ENCODE assay signal across 15 cellular contexts in the genomic region with DNA sequence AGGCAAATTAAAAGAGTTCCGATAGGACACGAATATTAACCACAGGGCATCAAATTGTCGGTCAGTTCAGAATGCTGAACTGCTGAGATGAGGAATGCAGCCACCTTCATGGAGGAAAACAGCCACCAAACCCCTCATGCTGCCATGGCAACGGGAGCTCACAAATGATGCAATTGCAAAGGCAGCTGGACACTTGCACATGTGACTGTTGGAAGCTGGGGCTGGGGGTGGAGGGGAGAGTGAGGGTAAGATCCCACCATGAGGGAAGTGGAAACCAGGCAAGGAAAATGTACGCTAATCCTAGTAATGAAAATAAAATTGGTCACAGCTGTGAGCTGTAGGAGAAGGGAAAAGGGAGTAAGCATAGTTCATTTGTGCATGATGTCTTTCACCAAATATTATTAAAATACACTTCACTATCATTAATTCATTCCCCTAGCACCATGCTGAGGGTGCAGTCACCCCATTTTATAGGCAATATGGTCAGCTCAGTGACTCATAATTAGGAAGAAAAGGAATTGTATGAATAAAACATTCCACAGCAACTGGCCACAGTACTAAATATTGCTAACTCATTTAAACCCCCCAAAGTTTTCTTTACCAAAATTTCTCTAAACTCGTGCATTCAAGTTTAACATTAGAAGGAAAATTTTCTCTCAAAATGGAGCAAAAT. TPM values are rescaled to one million over a fixed set of nuclear protein-coding genes. Genes with fewer than 3 reads are reported as not detected.
DNase-seq lines count a peak whose midpoint lies in the region; ATAC-seq and TF ChIP-seq lines count a peak whose summit lies in the region.
"Had no signal": no experiment of that assay in that cellular context is flagged by ENCODE, and none has a peak within 500 bp of the region (broad histone marks: within the 10 kb centered on the region; RNA-seq: fewer than 3 reads in every experiment).

No MANE protein-coding gene starts in this region.

- no peak overlapping the region for H3K27ac ChIP-seq in body of pancreas
- H3K27ac ChIP-seq: left lung had no signal

- H3K27ac Mint-ChIP-seq in brain (peak overlapping the region; percentile 60 to 98 (median 86)), mesothelial cell of epicardium (peak overlapping the region; percentile 93)
- no peak overlapping the region for H3K27ac Mint-ChIP-seq in activated naive CD4-positive, alpha-beta T cell treated with anti-CD3 and anti-CD28 coated beads, Interleukin-2, amount 10 ng/mL, durations not matched to agents 7 days and 5 days
- H3K27ac Mint-ChIP-seq: activated CD4-positive, alpha-beta T cell treated with anti-CD3 and anti-CD28 coated beads, Interleukin-2, amount 10 ng/mL, durations not matched to agents 24 days and 14 days; activated naive CD8-positive, alpha-beta T cell treated with anti-CD3 and anti-CD28 coated beads for 36 hours; stimulated activated effector memory CD8-positive, alpha-beta T cell treated with anti-CD3 and anti-CD28 coated beads, Interleukin-12 subunit alpha, Interleukin-12 subunit beta, amount 100 ng/mL, for 72 hours had no signal

- H3K9me3 ChIP-seq in body of pancreas: no peaks in the 10 kb centered on the region
- H3K9me3 ChIP-seq: left lung had no signal

- peaks cover 33% of the 10 kb centered on the region for H3K4me1 Mint-ChIP-seq in brain
- peaks cover 15% of the 10 kb centered on the region for H3K4me1 Mint-ChIP-seq in mesothelial cell of epicardium
- H3K4me1 Mint-ChIP-seq in activated naive CD4-positive, alpha-beta T cell treated with anti-CD3 and anti-CD28 coated beads, Interleukin-2, amount 10 ng/mL, durations not matched to agents 7 days and 5 days: no peaks in the 10 kb centered on the region
- H3K4me1 Mint-ChIP-seq: activated CD4-positive, alpha-beta T cell treated with anti-CD3 and anti-CD28 coated beads, Interleukin-2, amount 10 ng/mL, durations not matched to agents 24 days and 14 days; activated naive CD8-positive, alpha-beta T cell treated with anti-CD3 and anti-CD28 coated beads for 36 hours; stimulated activated effector memory CD8-positive, alpha-beta T cell treated with anti-CD3 and anti-CD28 coated beads, Interleukin-12 subunit alpha, Interleukin-12 subunit beta, amount 100 ng/mL, for 72 hours had no signal

- 44 to 51% methylated on average over 6 of the region's 6 CpGs for whole genome bisulfite sequencing in body of pancreas, 2 donors

- H3K36me3 Mint-ChIP-seq in brain: no peaks in the 10 kb centered on the region
- H3K36me3 Mint-ChIP-seq in mesothelial cell of epicardium: no peaks in the 10 kb centered on the region
- no peaks in the 10 kb centered on the region for H3K36me3 Mint-ChIP-seq in activated naive CD4-positive, alpha-beta T cell treated with anti-CD3 and anti-CD28 coated beads, Interleukin-2, amount 10 ng/mL, durations not matched to agents 7 days and 5 days
- H3K36me3 Mint-ChIP-seq: activated naive CD8-positive, alpha-beta T cell treated with anti-CD3 and anti-CD28 coated beads for 36 hours; stimulated activated effector memory CD8-positive, alpha-beta T cell treated with anti-CD3 and anti-CD28 coated beads, Interleukin-12 subunit alpha, Interleukin-12 subunit beta, amount 100 ng/mL, for 72 hours had no signal

- ATAC-seq in GM18517 (IDR thresholded peaks at IDR 0.05; ENCODE audit: unreplicated experiment) (no peak), body of pancreas (no peak)
- ATAC-seq: left lung; stimulated activated effector memory CD8-positive, alpha-beta T cell treated with anti-CD3 and anti-CD28 coated beads, Interleukin-12 subunit alpha, Interleukin-12 subunit beta, amount 100 ng/mL, for 72 hours had no signal

- intact Hi-C loops in body of pancreas (cut with DNase I): no loop called here

- no peaks in the 10 kb centered on the region for H3K4me1 ChIP-seq in body of pancreas
- H3K4me1 ChIP-seq: left lung had no signal

- TF ChIP-seq CTCF in NB4 (IDR thresholded peaks at IDR 0.05; ENCODE audit: low read depth, low read length) (no peak), brain (conservative IDR thresholded peaks at IDR 0.05) (no peak), mesothelial cell of epicardium (IDR thresholded peaks at IDR 0.05; ENCODE audit: unreplicated experiment) (no peak), body of pancreas (IDR thresholded peaks at IDR 0.05) (no peak)

- CTCF ChIA-PET in activated naive CD4-positive, alpha-beta T cell treated with anti-CD3 and anti-CD28 coated beads, Interleukin-2, amount 10 ng/mL, durations not matched to agents 7 days and 5 days (lab: Charles Lee): no interaction called here

- TF ChIP-seq POLR2A in NB4 (IDR thresholded peaks at IDR 0.05; ENCODE audit: extremely low read depth, insufficient read length): no peak
- TF ChIP-seq POLR2A in body of pancreas (IDR thresholded peaks at IDR 0.05): no peak

- H3K4me3 ChIP-seq in NB4 (ENCODE audit: low read depth, low read length) (no peak overlapping the region), body of pancreas (no peak overlapping the region)
- H3K4me3 ChIP-seq: left lung, skin epidermis had no signal

- H3K9me3 Mint-ChIP-seq in brain (peaks cover 0 to 3% (median 0%) of the 10 kb centered on the region in 5 experiments), mesothelial cell of epicardium (no peaks in the 10 kb centered on the region)
- H3K9me3 Mint-ChIP-seq in activated naive CD4-positive, alpha-beta T cell treated with anti-CD3 and anti-CD28 coated beads, Interleukin-2, amount 10 ng/mL, durations not matched to agents 7 days and 5 days: no peaks in the 10 kb centered on the region
- H3K9me3 Mint-ChIP-seq: activated CD4-positive, alpha-beta T cell treated with anti-CD3 and anti-CD28 coated beads, Interleukin-2, amount 10 ng/mL, durations not matched to agents 24 days and 14 days; activated naive CD8-positive, alpha-beta T cell treated with anti-CD3 and anti-CD28 coated beads for 36 hours; stimulated activated effector memory CD8-positive, alpha-beta T cell treated with anti-CD3 and anti-CD28 coated beads, Interleukin-12 subunit alpha, Interleukin-12 subunit beta, amount 100 ng/mL, for 72 hours had no signal

- no peaks in the 10 kb centered on the region for H3K36me3 ChIP-seq in body of pancreas (replicated peaks in 1 of 2; ENCODE audit: insufficient read depth in 1 of 2, low read depth in 2 of 2)
- H3K36me3 ChIP-seq: left lung had no signal

- H3K27me3 ChIP-seq in body of pancreas: no peaks in the 10 kb centered on the region
- H3K27me3 ChIP-seq: left lung had no signal

- H3K4me3 Mint-ChIP-seq in brain (peak overlapping the region in 2 of 5 experiments; percentile 53 to 60), mesothelial cell of epicardium (no peak overlapping the region)
- H3K4me3 Mint-ChIP-seq in activated naive CD4-positive, alpha-beta T cell treated with anti-CD3 and anti-CD28 coated beads, Interleukin-2, amount 10 ng/mL, durations not matched to agents 7 days and 5 days: no peak overlapping the region
- H3K4me3 Mint-ChIP-seq: activated CD4-positive, alpha-beta T cell treated with anti-CD3 and anti-CD28 coated beads, Interleukin-2, amount 10 ng/mL, durations not matched to agents 24 days and 14 days; activated naive CD8-positive, alpha-beta T cell treated with anti-CD3 and anti-CD28 coated beads for 36 hours; stimulated activated effector memory CD8-positive, alpha-beta T cell treated with anti-CD3 and anti-CD28 coated beads, Interleukin-12 subunit alpha, Interleukin-12 subunit beta, amount 100 ng/mL, for 72 hours had no signal

- peaks cover 3% of the 10 kb centered on the region for H3K27me3 Mint-ChIP-seq in brain
- no peaks in the 10 kb centered on the region for H3K27me3 Mint-ChIP-seq in mesothelial cell of epicardium (ENCODE audit: low read depth)
- no peaks in the 10 kb centered on the region for H3K27me3 Mint-ChIP-seq in activated naive CD4-positive, alpha-beta T cell treated with anti-CD3 and anti-CD28 coated beads, Interleukin-2, amount 10 ng/mL, durations not matched to agents 7 days and 5 days
- H3K27me3 Mint-ChIP-seq: activated CD4-positive, alpha-beta T cell treated with anti-CD3 and anti-CD28 coated beads, Interleukin-2, amount 10 ng/mL, durations not matched to agents 24 days and 14 days; activated naive CD8-positive, alpha-beta T cell treated with anti-CD3 and anti-CD28 coated beads for 36 hours had no signal

- peak; percentile 52 for DNase-seq in Daoy (ENCODE audit: low read depth)
- peak; percentile 19 for DNase-seq in NB4 (ENCODE audit: low read depth)
- peak; percentile 57 to 77 for DNase-seq in mesothelial cell of epicardium (ENCODE audit: low spot score in 2 of 2, unreplicated experiment in 2 of 2)
- DNase-seq in activated naive CD4-positive, alpha-beta T cell treated with anti-CD3 and anti-CD28 coated beads, Interleukin-2, amount 10 ng/mL, durations not matched to agents 7 days and 5 days: no peak
- DNase-seq in body of pancreas: no peak
- DNase-seq in HuH-7.5 (ENCODE audit: low spot score): no peak
- DNase-seq: activated CD4-positive, alpha-beta T cell treated with anti-CD3 and anti-CD28 coated beads, Interleukin-2, amount 10 ng/mL, durations not matched to agents 24 days and 14 days; activated naive CD8-positive, alpha-beta T cell treated with anti-CD3 and anti-CD28 coated beads for 36 hours; DMS153; left lung had no signal

RNA-seq across cellular contexts. Expression of a gene that starts 15.3 kb away (rescaled TPM):
- not detected in 2 replicates for total RNA-seq in Daoy (2014; rRNA removed; shearing (Covaris generic))
- polyA plus RNA-seq in brain (ENCODE audit: insufficient read depth, low read depth, low replicate concordance): not detected
- total RNA-seq in mesothelial cell of epicardium: not detected in 3 replicates
- total RNA-seq in body of pancreas: not detected
- total RNA-seq: activated CD4-positive, alpha-beta T cell treated with anti-CD3 and anti-CD28 coated beads, Interleukin-2, amount 10 ng/mL, durations not matched to agents 24 days and 14 days; activated naive CD8-positive, alpha-beta T cell treated with anti-CD3 and anti-CD28 coated beads for 36 hours; left lung had no signal
- polyA plus RNA-seq: esophagus had no signal

RNA-seq across cellular contexts. Expression of a gene that starts 26.1 kb away (rescaled TPM):
- not detected in 2 replicates for total RNA-seq in Daoy (2014; rRNA removed; shearing (Covaris generic))
- 0.37 TPM for polyA plus RNA-seq in brain (ENCODE audit: insufficient read depth, low read depth, low replicate concordance)
- total RNA-seq in mesothelial cell of epicardium: 0.42 to 0.77 TPM in 2 of 3 replicates, not detected in the other
- 1 to 10 TPM in 1 of 2 donors, under 1 TPM in 1; 0.26 to 9.6 TPM for total RNA-seq in body of pancreas
- total RNA-seq: activated CD4-positive, alpha-beta T cell treated with anti-CD3 and anti-CD28 coated beads, Interleukin-2, amount 10 ng/mL, durations not matched to agents 24 days and 14 days; activated naive CD8-positive, alpha-beta T cell treated with anti-CD3 and anti-CD28 coated beads for 36 hours had no signal

Comparison
In these comparisons a context has a peak if more than half of its experiments do, and no peak if none do; other contexts are left out.
1. DNase-seq: peak in Daoy (single experiment), NB4 (single experiment) and mesothelial cell of epicardium (2 of 2); none in activated naive CD4-positive, alpha-beta T cell treated with anti-CD3 and anti-CD28 coated beads, Interleukin-2, amount 10 ng/mL, durations not matched to agents 7 days and 5 days (single experiment), body of pancreas (0 of 4) and HuH-7.5 (single experiment).